In genomic region chr7:1641661-1642260, GRCh38 we compare ENCODE assay signal across 34 cellular contexts. TPM values are rescaled to one million over a fixed set of nuclear protein-coding genes. Genes with fewer than 3 reads are reported as not detected.
"Had no signal": no experiment of that assay in that cellular context is flagged by ENCODE, and none has a peak within 500 bp of the region (broad histone marks: within the 10 kb centered on the region; RNA-seq: fewer than 3 reads in every experiment).

No MANE protein-coding gene starts in this region.

- H3K36me3 Mint-ChIP-seq: stimulated activated effector memory CD8-positive, alpha-beta T cell treated with anti-CD3 and anti-CD28 coated beads, Interleukin-12 subunit alpha, Interleukin-12 subunit beta, amount 100 ng/mL, for 72 hours had no signal

- DNase-seq: activated CD4-positive, alpha-beta memory T cell treated with anti-CD3 and anti-CD28 coated beads, Interleukin-2, amount 10 ng/mL, durations not matched to agents 7 days and 5 days; activated CD4-positive, alpha-beta T cell treated with anti-CD3 and anti-CD28 coated beads, Interleukin-2, amount 10 ng/mL, durations not matched to agents 24 days and 14 days; activated gamma-delta T cell treated with Interleukin-2 at 50 U/mL for 16 hours; activated naive CD4-positive, alpha-beta T cell treated with anti-CD3 and anti-CD28 coated beads, Interleukin-2, amount 50 U/mL, for 16 hours; activated T-cell treated with anti-CD3 and anti-CD28 coated beads, Interleukin-2, amount 50 U/mL, for 4 hours; amniotic stem cell; caudate nucleus; cortex of kidney; effector memory CD8-positive, alpha-beta T cell; erythroblast; gastrocnemius medialis; hippocampal formation; mesendoderm; nucleus accumbens; psoas muscle; sigmoid colon; small intestine; stimulated activated CD4-positive, alpha-beta T cell treated with anti-CD3 and anti-CD28 coated beads, Interleukin-4, amount 100 ng/mL, for 24 hours; stimulated activated naive CD8-positive, alpha-beta T cell treated with anti-CD3 and anti-CD28 coated beads, Interleukin-15, amount 100 ng/mL, for 72 hours; substantia nigra; SW 1271; T-helper 9 cell; upper lobe of right lung had no signal

- H3K36me3 ChIP-seq: gastrocnemius medialis, sigmoid colon, upper lobe of right lung had no signal

- H3K4me1 Mint-ChIP-seq: activated CD4-positive, alpha-beta memory T cell treated with anti-CD3 and anti-CD28 coated beads, Interleukin-2, amount 10 ng/mL, durations not matched to agents 7 days and 5 days; activated CD4-positive, alpha-beta T cell treated with anti-CD3 and anti-CD28 coated beads, Interleukin-2, amount 10 ng/mL, durations not matched to agents 24 days and 14 days; activated T-helper 17 cell treated with anti-CD3 and anti-CD28 coated beads, Interleukin-2, amount 50 U/mL, for 72 hours; stimulated activated effector memory CD8-positive, alpha-beta T cell treated with anti-CD3 and anti-CD28 coated beads, Interleukin-12 subunit alpha, Interleukin-12 subunit beta, amount 100 ng/mL, for 72 hours; stimulated activated naive CD8-positive, alpha-beta T cell treated with anti-CD3 and anti-CD28 coated beads, Interleukin-15, amount 100 ng/mL, for 72 hours had no signal

- FAIRE-seq: astrocyte, small intestine, TTC549 had no signal

- H3K27ac ChIP-seq: gastrocnemius medialis, parathyroid adenoma, psoas muscle, sigmoid colon, upper lobe of right lung, VCaP had no signal

- H3K79me2 ChIP-seq: parathyroid adenoma had no signal

- H3K27me3 ChIP-seq: gastrocnemius medialis had no signal

- H3K27me3 Mint-ChIP-seq: activated CD4-positive, alpha-beta memory T cell treated with anti-CD3 and anti-CD28 coated beads, Interleukin-2, amount 10 ng/mL, durations not matched to agents 7 days and 5 days had no signal

- H2AFZ ChIP-seq: parathyroid adenoma had no signal

- H3K4me3 ChIP-seq: gastrocnemius medialis, lung, psoas muscle, sigmoid colon, upper lobe of right lung had no signal

- ATAC-seq: activated CD4-positive, CD25-positive, alpha-beta regulatory T cell treated with anti-CD3 and anti-CD28 coated beads, Interleukin-2, amount 50 U/mL, for 24 hours; activated T-cell treated with anti-CD3 and anti-CD28 coated beads, Interleukin-2, amount 50 U/mL, for 4 hours; activated T-helper 17 cell treated with anti-CD3 and anti-CD28 coated beads, Interleukin-2, amount 50 U/mL, for 72 hours; effector memory CD8-positive, alpha-beta T cell; gastrocnemius medialis; left lobe of liver; psoas muscle; stimulated activated effector memory CD8-positive, alpha-beta T cell treated with anti-CD3 and anti-CD28 coated beads, Interleukin-12 subunit alpha, Interleukin-12 subunit beta, amount 100 ng/mL, for 72 hours; upper lobe of right lung had no signal

- H3K4me1 ChIP-seq: parathyroid adenoma, sigmoid colon, upper lobe of right lung had no signal

- H3K9me3 Mint-ChIP-seq: effector memory CD8-positive, alpha-beta T cell had no signal

- H3K4me3 Mint-ChIP-seq: activated CD4-positive, alpha-beta memory T cell treated with anti-CD3 and anti-CD28 coated beads, Interleukin-2, amount 10 ng/mL, durations not matched to agents 7 days and 5 days; activated CD4-positive, alpha-beta T cell treated with anti-CD3 and anti-CD28 coated beads, Interleukin-2, amount 10 ng/mL, durations not matched to agents 24 days and 14 days; activated T-cell treated with anti-CD3 and anti-CD28 coated beads, Interleukin-2, amount 50 U/mL, for 4 hours; activated T-helper 17 cell treated with anti-CD3 and anti-CD28 coated beads, Interleukin-2, amount 50 U/mL, for 72 hours; effector memory CD8-positive, alpha-beta T cell; nephron progenitor cell; stimulated activated effector memory CD8-positive, alpha-beta T cell treated with anti-CD3 and anti-CD28 coated beads, Interleukin-12 subunit alpha, Interleukin-12 subunit beta, amount 100 ng/mL, for 72 hours; stimulated activated naive CD8-positive, alpha-beta T cell treated with anti-CD3 and anti-CD28 coated beads, Interleukin-15, amount 100 ng/mL, for 72 hours; T-helper 1 cell treated with Interleukin-12 subunit alpha and Interleukin-12 subunit beta and Interleukin-4 antibody, amounts not matched to agents 30 μg/mL and 1 μg/mL, for 36 hours had no signal

- H3K27ac Mint-ChIP-seq: activated CD4-positive, alpha-beta memory T cell treated with anti-CD3 and anti-CD28 coated beads, Interleukin-2, amount 10 ng/mL, durations not matched to agents 7 days and 5 days; activated CD4-positive, alpha-beta T cell treated with anti-CD3 and anti-CD28 coated beads, Interleukin-2, amount 10 ng/mL, durations not matched to agents 24 days and 14 days; activated T-helper 17 cell treated with anti-CD3 and anti-CD28 coated beads, Interleukin-2, amount 50 U/mL, for 72 hours; effector memory CD8-positive, alpha-beta T cell; nephron progenitor cell; stimulated activated effector memory CD8-positive, alpha-beta T cell treated with anti-CD3 and anti-CD28 coated beads, Interleukin-12 subunit alpha, Interleukin-12 subunit beta, amount 100 ng/mL, for 72 hours; T-helper 1 cell treated with Interleukin-12 subunit alpha and Interleukin-12 subunit beta and Interleukin-4 antibody, amounts not matched to agents 30 μg/mL and 1 μg/mL, for 36 hours had no signal

- H3K9me3 ChIP-seq: gastrocnemius medialis, psoas muscle had no signal

- H3K9ac ChIP-seq: parathyroid adenoma had no signal

RNA-seq across cellular contexts. Expression of gene ELFN1, which starts 28.3 kb away (rescaled TPM):
- total RNA-seq: activated CD4-positive, alpha-beta T cell treated with anti-CD3 and anti-CD28 coated beads, Interleukin-2, amount 10 ng/mL, durations not matched to agents 24 days and 14 days had no signal
